In genomic region chrX:22078117-22078516, GRCh38 we compare ENCODE assay signal across 20 cellular contexts. TPM values are rescaled to one million over a fixed set of nuclear protein-coding genes. Genes with fewer than 3 reads are reported as not detected.
DNase-seq lines count a peak whose midpoint lies in the region; ATAC-seq and TF ChIP-seq lines count a peak whose summit lies in the region.
"Had no signal": no experiment of that assay in that cellular context is flagged by ENCODE, and none has a peak within 500 bp of the region (broad histone marks: within the 10 kb centered on the region; RNA-seq: fewer than 3 reads in every experiment).

No MANE protein-coding gene starts in this region.

- H3K4me3 Mint-ChIP-seq in activated CD8-positive, alpha-beta T cell treated with anti-CD3 and anti-CD28 coated beads for 36 hours = no peak overlapping the region
- H3K4me3 Mint-ChIP-seq in activated CD8-positive, alpha-beta T cell treated with anti-CD3 and anti-CD28 coated beads, Interleukin-2, amount 10 ng/mL, durations not matched to agents 7 days and 5 days = no peak overlapping the region

- no peak overlapping the region for H3K4ac ChIP-seq in mesenchymal stem cell (ENCODE audit: low read depth in 1 of 2, low read length in 2 of 2)

- ATAC-seq in activated CD8-positive, alpha-beta T cell treated with anti-CD3 and anti-CD28 coated beads for 36 hours = no peak
- ATAC-seq in activated CD8-positive, alpha-beta T cell treated with anti-CD3 and anti-CD28 coated beads, Interleukin-2, amount 10 ng/mL, durations not matched to agents 7 days and 5 days = no peak
- no peak for ATAC-seq in GM21529 (IDR thresholded peaks at IDR 0.05; ENCODE audit: unreplicated experiment)

- H3K27me3 ChIP-seq in OCI-LY3 (ENCODE audit: low read depth, low read length) (no peaks in the 10 kb centered on the region), mesenchymal stem cell (ENCODE audit: control insufficient read depth in 1 of 2, insufficient read depth in 1 of 2, low read length in 2 of 2) (no peaks in the 10 kb centered on the region)
- H3K27me3 ChIP-seq: MG63, Peyer's patch had no signal

- no peaks in the 10 kb centered on the region for H4K20me1 ChIP-seq in OCI-LY3 (ENCODE audit: insufficient read depth, low read length)

- no peak for DNase-seq in activated CD8-positive, alpha-beta T cell treated with anti-CD3 and anti-CD28 coated beads for 36 hours
- no peak for DNase-seq in activated CD8-positive, alpha-beta T cell treated with anti-CD3 and anti-CD28 coated beads, Interleukin-2, amount 10 ng/mL, durations not matched to agents 7 days and 5 days
- DNase-seq in mesenchymal stem cell (no peak), DMS153 treated with DMSO at 0.1 percent for 48 hours (lab: John Stamatoyannopoulos, UW; ENCODE audit: unreplicated experiment) (no peak), KG1 (lab: John Stamatoyannopoulos, UW) (no peak)
- DNase-seq: 8988T, ACHN, Calu3, GDM1, H7, KBM-7, MG63, NCI-H1105 treated with DMSO at 0.1 percent for 48 hours, NCI-H146, NCI-H2029, NCI-H526 treated with DMSO at 0.1 percent for 48 hours, Peyer's patch, SHP77 treated with DMSO at 0.1 percent for 48 hours had no signal

- H3K27me3 Mint-ChIP-seq in activated CD8-positive, alpha-beta T cell treated with anti-CD3 and anti-CD28 coated beads for 36 hours = no peaks in the 10 kb centered on the region
- no peaks in the 10 kb centered on the region for H3K27me3 Mint-ChIP-seq in activated CD8-positive, alpha-beta T cell treated with anti-CD3 and anti-CD28 coated beads, Interleukin-2, amount 10 ng/mL, durations not matched to agents 7 days and 5 days (ENCODE audit: low read depth)

- no peak overlapping the region for H3K23ac ChIP-seq in mesenchymal stem cell (ENCODE audit: low read length in 2 of 2)

- peaks cover 68% of the 10 kb centered on the region for H3K36me3 Mint-ChIP-seq in activated CD8-positive, alpha-beta T cell treated with anti-CD3 and anti-CD28 coated beads for 36 hours (ENCODE audit: low read depth)
- no peaks in the 10 kb centered on the region for H3K36me3 Mint-ChIP-seq in activated CD8-positive, alpha-beta T cell treated with anti-CD3 and anti-CD28 coated beads, Interleukin-2, amount 10 ng/mL, durations not matched to agents 7 days and 5 days (ENCODE audit: low read depth)

- no peak overlapping the region for H2BK12ac ChIP-seq in mesenchymal stem cell (ENCODE audit: low read length in 2 of 2)

- no peak overlapping the region for H4K8ac ChIP-seq in mesenchymal stem cell (ENCODE audit: low read length)

- H3K79me2 ChIP-seq in OCI-LY3 (ENCODE audit: low read length) = no peaks in the 10 kb centered on the region

- CTCF ChIA-PET in activated CD8-positive, alpha-beta T cell treated with anti-CD3 and anti-CD28 coated beads for 36 hours (lab: Charles Lee) = no interaction called here
- CTCF ChIA-PET in activated CD8-positive, alpha-beta T cell treated with anti-CD3 and anti-CD28 coated beads, Interleukin-2, amount 10 ng/mL, durations not matched to agents 7 days and 5 days (lab: Charles Lee) = no interaction called here

- H2BK5ac ChIP-seq in mesenchymal stem cell (ENCODE audit: low read depth, low read length, poor library complexity, severe bottlenecking) = no peak overlapping the region

- peaks cover 7% of the 10 kb centered on the region for H3K4me1 Mint-ChIP-seq in activated CD8-positive, alpha-beta T cell treated with anti-CD3 and anti-CD28 coated beads for 36 hours (ENCODE audit: low read depth)
- no peaks in the 10 kb centered on the region for H3K4me1 Mint-ChIP-seq in activated CD8-positive, alpha-beta T cell treated with anti-CD3 and anti-CD28 coated beads, Interleukin-2, amount 10 ng/mL, durations not matched to agents 7 days and 5 days (ENCODE audit: low read depth)

- H2AFZ ChIP-seq in OCI-LY3 (ENCODE audit: low read depth, low read length) = 0 out of 2 replicates have a peak overlapping the region, but pooled peaks have one; percentile 39
- H2AFZ ChIP-seq in mesenchymal stem cell (ENCODE audit: low read depth, low read length) = no peak overlapping the region

- no peak overlapping the region for H3K4me3 ChIP-seq in OCI-LY3 (ENCODE audit: low read length)
- no peak overlapping the region for H3K4me3 ChIP-seq in mesenchymal stem cell (ENCODE audit: insufficient read depth in 1 of 2, low read depth in 1 of 2, low read length in 2 of 2)
- H3K4me3 ChIP-seq: MG63, Peyer's patch had no signal

- no peak overlapping the region for H3K9ac ChIP-seq in OCI-LY3 (ENCODE audit: low read length)
- no peak overlapping the region for H3K9ac ChIP-seq in mesenchymal stem cell (ENCODE audit: low read length)

- no peaks in the 10 kb centered on the region for H3K9me3 Mint-ChIP-seq in activated CD8-positive, alpha-beta T cell treated with anti-CD3 and anti-CD28 coated beads for 36 hours
- no peaks in the 10 kb centered on the region for H3K9me3 Mint-ChIP-seq in activated CD8-positive, alpha-beta T cell treated with anti-CD3 and anti-CD28 coated beads, Interleukin-2, amount 10 ng/mL, durations not matched to agents 7 days and 5 days (ENCODE audit: insufficient read depth)

- H2BK120ac ChIP-seq in mesenchymal stem cell (ENCODE audit: low read depth, low read length) = no peak overlapping the region

- H3K9me3 ChIP-seq in OCI-LY3 (ENCODE audit: insufficient read depth, low read length) (no peaks in the 10 kb centered on the region), mesenchymal stem cell (ENCODE audit: control insufficient read depth, low read length) (no peaks in the 10 kb centered on the region)
- H3K9me3 ChIP-seq: MG63, Peyer's patch had no signal

- H3K36me3 ChIP-seq in OCI-LY3 (replicated peaks; ENCODE audit: low read depth, low read length) (no peaks in the 10 kb centered on the region), mesenchymal stem cell (ENCODE audit: control insufficient read depth in 1 of 2, insufficient read depth in 2 of 2, low read depth in 1 of 2, low read length in 2 of 2) (no peaks in the 10 kb centered on the region)
- H3K36me3 ChIP-seq: MG63, Peyer's patch had no signal

- WGBS in mesenchymal stem cell = 100% methylated on average over 1 of the region's 2 CpGs

- TF ChIP-seq CTCF in activated CD8-positive, alpha-beta T cell treated with anti-CD3 and anti-CD28 coated beads for 36 hours (IDR thresholded peaks at IDR 0.05) = no peak
- TF ChIP-seq CTCF in OCI-LY3 (IDR thresholded peaks at IDR 0.05; ENCODE audit: low read depth, low read length) = no peak

- H3K14ac ChIP-seq in mesenchymal stem cell (ENCODE audit: low read length in 2 of 2) = no peak overlapping the region

- no peak overlapping the region for H3K27ac ChIP-seq in OCI-LY3 (ENCODE audit: low read length)
- H3K27ac ChIP-seq in mesenchymal stem cell (ENCODE audit: low read length, poor library complexity, severe bottlenecking) = peak overlapping the region; percentile 33
- H3K27ac ChIP-seq: Peyer's patch had no signal

- no peak overlapping the region for H3K18ac ChIP-seq in mesenchymal stem cell (ENCODE audit: low read depth in 1 of 2, low read length in 2 of 2)

- no peak overlapping the region for H2AK5ac ChIP-seq in mesenchymal stem cell (ENCODE audit: low read length, severe bottlenecking)

- H3K27ac Mint-ChIP-seq in activated CD8-positive, alpha-beta T cell treated with anti-CD3 and anti-CD28 coated beads for 36 hours = peak overlapping the region; percentile 34
- H3K27ac Mint-ChIP-seq in activated CD8-positive, alpha-beta T cell treated with anti-CD3 and anti-CD28 coated beads, Interleukin-2, amount 10 ng/mL, durations not matched to agents 7 days and 5 days = no peak overlapping the region

- POLR2A ChIA-PET in activated CD8-positive, alpha-beta T cell treated with anti-CD3 and anti-CD28 coated beads for 36 hours (lab: Charles Lee) = no interaction called here
- POLR2A ChIA-PET in activated CD8-positive, alpha-beta T cell treated with anti-CD3 and anti-CD28 coated beads, Interleukin-2, amount 10 ng/mL, durations not matched to agents 7 days and 5 days (lab: Charles Lee) = no interaction called here

- H3K4me2 ChIP-seq in OCI-LY3 (ENCODE audit: low read length) (peak overlapping the region; percentile 24; the same call in 1 of the 2 replicates), mesenchymal stem cell (ENCODE audit: low read length, poor library complexity, severe bottlenecking) (no peak overlapping the region)

- peaks cover 10% of the 10 kb centered on the region for H3K4me1 ChIP-seq in OCI-LY3 (ENCODE audit: low read length)
- H3K4me1 ChIP-seq in mesenchymal stem cell (ENCODE audit: control insufficient read depth, insufficient read depth, low read depth, low read length) = no peaks in the 10 kb centered on the region
- H3K4me1 ChIP-seq: Peyer's patch had no signal

- no peak overlapping the region for H4K91ac ChIP-seq in mesenchymal stem cell (ENCODE audit: low read length)

- no peak overlapping the region for H2BK15ac ChIP-seq in mesenchymal stem cell (ENCODE audit: low read depth, poor library complexity, severe bottlenecking)

- intact Hi-C loops in activated CD8-positive, alpha-beta T cell treated with anti-CD3 and anti-CD28 coated beads for 36 hours (cut with micrococcal nuclease) = no loop called here

- H3K79me1 ChIP-seq in mesenchymal stem cell (replicated peaks; ENCODE audit: low read length, poor library complexity, severe bottlenecking) = no peaks in the 10 kb centered on the region

RNA-seq across cellular contexts. Expression of gene PHEX, which starts 46.0 kb away (rescaled TPM):
- total RNA-seq in activated CD8-positive, alpha-beta T cell treated with anti-CD3 and anti-CD28 coated beads for 36 hours = 10 to 100 TPM; 22.7 to 25.2 TPM
- under 1 TPM; 0.16 to 0.24 TPM for total RNA-seq in activated CD8-positive, alpha-beta T cell treated with anti-CD3 and anti-CD28 coated beads, Interleukin-2, amount 10 ng/mL, durations not matched to agents 7 days and 5 days
- polyA plus RNA-seq in mesenchymal stem cell (2013, experiment 1 of 2) = 0.41 TPM
- polyA plus RNA-seq in mesenchymal stem cell (2013, experiment 2 of 2) = 0.34 TPM

Comparison
In these comparisons a context has a peak if more than half of its experiments do, and no peak if none do; other contexts are left out.
1. RNA of gene PHEX, which starts 46.0 kb away (total RNA-seq): 22.7 to 25.2 TPM in activated CD8-positive, alpha-beta T cell treated with anti-CD3 and anti-CD28 coated beads for 36 hours; 0.16 to 0.24 TPM in activated CD8-positive, alpha-beta T cell treated with anti-CD3 and anti-CD28 coated beads, Interleukin-2, amount 10 ng/mL, durations not matched to agents 7 days and 5 days; every median in the first group is over 10 times any median in the second.